ENCODE assay signal across 8 cellular contexts in the genomic region with DNA sequence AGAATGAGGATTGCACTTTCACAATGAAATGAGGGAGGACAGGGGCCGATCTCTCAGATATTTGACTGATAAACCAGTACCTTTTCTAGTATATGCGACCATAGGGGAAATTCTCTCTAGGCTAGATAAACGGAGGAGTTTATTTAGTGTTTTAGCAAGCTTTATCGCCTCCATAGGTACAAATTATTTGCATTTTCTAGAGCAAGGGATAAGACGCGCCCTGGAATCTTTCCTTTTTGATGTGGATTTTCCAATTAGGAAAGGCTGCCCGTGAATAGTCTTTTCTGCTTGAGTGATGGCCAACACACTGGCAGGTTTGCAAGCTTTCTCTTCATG. TPM values are rescaled to one million over a fixed set of nuclear protein-coding genes. Genes with fewer than 3 reads are reported as not detected.
DNase-seq lines count a peak whose midpoint lies in the region; ATAC-seq and TF ChIP-seq lines count a peak whose summit lies in the region.

No MANE protein-coding gene starts in this region.

- CTCF ChIA-PET in CD4-positive, alpha-beta T cell (lab: Charles Lee), result interaction anchor here (0.8 to 1.0 kb wide), 5 partner anchors 9 to 53 kb away, joined by 3 to 7 read pairs (median 4); a partner anchor contains a TSS

- no peaks in the 10 kb centered on the region for H3K79me1 ChIP-seq in neuronal stem cell (ENCODE audit: low read depth, low read length)

- no peak overlapping the region for H2AK5ac ChIP-seq in neuronal stem cell (ENCODE audit: low read depth, low read length)

- no peaks in the 10 kb centered on the region for H3K9me3 Mint-ChIP-seq in CD4-positive, alpha-beta T cell

- peaks cover 4% of the 10 kb centered on the region; the same call in 1 of the 2 replicates for H3K36me3 ChIP-seq in MG63
- no peaks in the 10 kb centered on the region for H3K36me3 ChIP-seq in duodenal mucosa (ENCODE audit: control insufficient read depth in 1 of 2, insufficient read depth in 2 of 2, low read length in 2 of 2)
- peaks cover 0 to 7% of the 10 kb centered on the region in 2 donors for H3K36me3 ChIP-seq in neuronal stem cell (replicated peaks in 1 of 2; ENCODE audit: control insufficient read depth in 2 of 2, insufficient read depth in 2 of 2, low read length in 2 of 2)

- H3K27ac ChIP-seq in CD4-positive, alpha-beta T cell (ENCODE audit: low read depth, low read length), result no peak overlapping the region
- H3K27ac ChIP-seq in duodenal mucosa (ENCODE audit: low read depth, low read length) (no peak overlapping the region), neuronal stem cell (replicated peaks; ENCODE audit: low read length) (peak overlapping the region; percentile 21)

- peaks cover 9% of the 10 kb centered on the region for H3K36me3 Mint-ChIP-seq in CD4-positive, alpha-beta T cell (ENCODE audit: low read depth)

- no peak overlapping the region for H3K23ac ChIP-seq in neuronal stem cell (ENCODE audit: low read depth, low read length, poor library complexity)

- peak overlapping the region; percentile 96 for H3K4me3 Mint-ChIP-seq in CD4-positive, alpha-beta T cell

- H3K4me2 ChIP-seq in neuronal stem cell (ENCODE audit: insufficient read depth, low read length, poor library complexity, severe bottlenecking), result peak overlapping the region; percentile 28

- no peak for DNase-seq in CD4-positive, alpha-beta T cell
- DNase-seq in MG63 (no peak), neuronal stem cell (ENCODE audit: low spot score) (no peak), NCI-H2107 (lab: John Stamatoyannopoulos, UW) (no peak), nucleus accumbens (lab: John Stamatoyannopoulos, UW) (no peak), GM19238 (ENCODE audit: insufficient read length, low spot score) (no peak), NCI-H2171 (lab: John Stamatoyannopoulos, UW) (no peak)

- H3K4me3 ChIP-seq in MG63, result peak overlapping the region; percentile 61
- H3K4me3 ChIP-seq in duodenal mucosa (ENCODE audit: low read depth in 1 of 2, low read length in 2 of 2), result peak overlapping the region; percentile 84 to 90
- H3K4me3 ChIP-seq in neuronal stem cell (ENCODE audit: low read length in 2 of 2), result peak overlapping the region in 1 of 2 donors; percentile 89

- H2BK120ac ChIP-seq in neuronal stem cell (ENCODE audit: low read depth, low read length), result no peak overlapping the region

- peak overlapping the region; percentile 99 for H3K27ac Mint-ChIP-seq in CD4-positive, alpha-beta T cell

- WGBS in neuronal stem cell (ENCODE audit: extremely low coverage in 2 of 2, insufficient read length in 2 of 2, insufficient replicate concordance in 1 of 2), 2 donors, result no CpG with 5 or more reads among the region's 7 CpGs

- H3K14ac ChIP-seq in neuronal stem cell (ENCODE audit: low read length), result no peak overlapping the region

- H3K4ac ChIP-seq in neuronal stem cell (ENCODE audit: low read length), result no peak overlapping the region

- peaks cover 16% of the 10 kb centered on the region for H3K4me1 Mint-ChIP-seq in CD4-positive, alpha-beta T cell (ENCODE audit: low read depth)

- H3K27me3 ChIP-seq in CD4-positive, alpha-beta T cell (ENCODE audit: control insufficient read depth, insufficient read depth, low read length), result no peaks in the 10 kb centered on the region
- no peaks in the 10 kb centered on the region; the same call in 1 of the 2 replicates for H3K27me3 ChIP-seq in MG63
- no peaks in the 10 kb centered on the region for H3K27me3 ChIP-seq in duodenal mucosa (ENCODE audit: control insufficient read depth in 1 of 2, insufficient read depth in 2 of 2, low read length in 2 of 2)
- H3K27me3 ChIP-seq in neuronal stem cell (ENCODE audit: control insufficient read depth in 3 of 3, insufficient read depth in 3 of 3, low read depth in 1 of 3, low read length in 3 of 3), result no peaks in the 10 kb centered on the region

- no peaks in the 10 kb centered on the region for H3K9me3 ChIP-seq in CD4-positive, alpha-beta T cell (ENCODE audit: control insufficient read depth, low read length)
- no peaks in the 10 kb centered on the region for H3K9me3 ChIP-seq in MG63
- no peaks in the 10 kb centered on the region for H3K9me3 ChIP-seq in duodenal mucosa (ENCODE audit: control insufficient read depth in 1 of 2, low read length in 2 of 2)
- H3K9me3 ChIP-seq in neuronal stem cell (replicated peaks in 1 of 2; ENCODE audit: control insufficient read depth in 2 of 2, insufficient read depth in 1 of 2, low read depth in 1 of 2, low read length in 2 of 2), result no peaks in the 10 kb centered on the region

- H3K18ac ChIP-seq in neuronal stem cell (ENCODE audit: low read length), result no peak overlapping the region

- H2BK12ac ChIP-seq in neuronal stem cell (ENCODE audit: low read length), result no peak overlapping the region

- H4K8ac ChIP-seq in neuronal stem cell (ENCODE audit: low read depth, low read length), result no peak overlapping the region

- H2AFZ ChIP-seq in neuronal stem cell (ENCODE audit: low read length), result peak overlapping the region; percentile 97

- no peak overlapping the region for H2BK5ac ChIP-seq in neuronal stem cell (ENCODE audit: low read length)

- intact Hi-C loops in CD4-positive, alpha-beta T cell (cut with DNase I, micrococcal nuclease), result loop anchor here (1.0 to 10.0 kb wide), 6 partner anchors 65 to 875 kb away; a partner anchor contains a TSS

- H2BK15ac ChIP-seq in neuronal stem cell (ENCODE audit: low read length), result no peak overlapping the region

- H3K4me1 ChIP-seq in duodenal mucosa (ENCODE audit: control insufficient read depth in 1 of 2, insufficient read depth in 2 of 2, low read length in 2 of 2), result no peaks in the 10 kb centered on the region
- H3K4me1 ChIP-seq in neuronal stem cell (ENCODE audit: control insufficient read depth in 2 of 2, insufficient read depth in 1 of 2, low read depth in 1 of 2, low read length in 2 of 2), result peaks cover 0 to 8% of the 10 kb centered on the region in 2 donors

- H3K27me3 Mint-ChIP-seq in CD4-positive, alpha-beta T cell, result no peaks in the 10 kb centered on the region

- H4K91ac ChIP-seq in neuronal stem cell (ENCODE audit: low read depth, low read length, poor library complexity), result no peak overlapping the region

- POLR2A ChIA-PET in CD4-positive, alpha-beta T cell (lab: Charles Lee), result interaction anchor here (0.6 to 3.1 kb wide), 7 partner anchors 9 to 1370 kb away, joined by 3 to 43 read pairs (median 4); a partner anchor contains a TSS

- H3K9ac ChIP-seq in duodenal mucosa (ENCODE audit: low read depth in 1 of 2, low read length in 2 of 2) (peak overlapping the region; percentile 45 to 91), neuronal stem cell (ENCODE audit: low read depth, low read length, poor library complexity) (no peak overlapping the region)

- ATAC-seq in CD4-positive, alpha-beta T cell (ENCODE audit: poor library complexity), result no peak

- TF ChIP-seq CTCF in CD4-positive, alpha-beta T cell (IDR thresholded peaks at IDR 0.05), result no peak

RNA-seq across cellular contexts. Expression of a gene that starts 0.4 kb away (rescaled TPM):
- total RNA-seq in CD4-positive, alpha-beta T cell, result 1 to 10 TPM; 2.0 to 2.3 TPM
- not detected in 2 replicates for total RNA-seq in MG63 (2014; rRNA removed; shearing (Covaris generic); ENCODE audit: low replicate concordance)
- 9.7 TPM for polyA plus RNA-seq in neuronal stem cell (2013, experiment 1 of 2)
- polyA plus RNA-seq in neuronal stem cell (2013, experiment 2 of 2), result 10.0 TPM

RNA-seq across cellular contexts. Expression of a gene that starts 10.1 kb away (rescaled TPM):
- total RNA-seq in CD4-positive, alpha-beta T cell, result 10 to 100 TPM; 15.3 to 16.8 TPM
- 21.2 and 25.6 TPM in 2 replicates for total RNA-seq in MG63 (2014; rRNA removed; shearing (Covaris generic); ENCODE audit: low replicate concordance)
- 9.7 TPM for polyA plus RNA-seq in neuronal stem cell (2013, experiment 1 of 2)
- polyA plus RNA-seq in neuronal stem cell (2013, experiment 2 of 2), result 9.5 TPM
